Comparison of ENCODE assay signal across 12 cellular contexts in the genomic region with DNA sequence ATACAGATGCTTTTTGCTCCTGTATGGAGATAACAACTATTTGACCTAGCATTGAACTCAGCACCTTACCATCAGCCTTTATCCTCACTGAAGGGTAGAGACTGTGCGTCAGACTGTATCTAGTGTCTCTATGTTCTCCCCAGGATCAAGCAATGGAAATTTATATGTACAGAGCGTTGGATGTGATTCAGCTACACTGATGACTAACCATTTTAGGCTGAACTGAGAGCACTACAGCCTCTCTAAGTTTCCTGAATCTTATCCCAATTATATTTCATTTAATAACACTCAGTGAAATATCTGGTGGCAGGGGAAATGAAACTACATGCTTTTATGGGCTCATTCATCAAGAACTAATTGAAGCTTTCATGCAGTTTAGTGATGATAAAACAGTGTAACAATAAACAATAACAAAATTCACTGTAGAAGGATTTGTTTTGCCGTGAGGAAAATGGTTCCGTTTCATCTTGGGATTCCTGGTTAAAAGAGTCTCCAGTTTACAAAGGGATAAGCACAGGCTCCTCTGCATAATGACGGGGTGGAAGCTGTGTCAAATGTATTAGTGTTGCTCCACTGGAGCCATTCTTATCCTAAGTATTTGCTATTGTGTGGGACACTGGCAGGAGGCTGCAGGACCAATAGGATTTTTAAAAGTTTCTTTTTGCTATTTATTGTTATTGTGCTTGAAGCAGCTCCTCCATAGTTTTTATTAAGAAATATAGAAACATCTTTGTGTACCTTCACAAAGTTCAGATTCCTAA.
DNase-seq lines count a peak whose midpoint lies in the region; TF ChIP-seq lines count a peak whose summit lies in the region.
"Had no signal": no experiment of that assay in that cellular context is flagged by ENCODE, and none has a peak within 500 bp of the region (broad histone marks: within the 10 kb centered on the region; RNA-seq: fewer than 3 reads in every experiment).

No MANE protein-coding gene starts in this region.

- no peaks in the 10 kb centered on the region for H3K4me1 Mint-ChIP-seq in activated CD4-positive, alpha-beta T cell treated with anti-CD3 and anti-CD28 coated beads, Interleukin-2, amount 10 ng/mL, durations not matched to agents 24 days and 14 days
- H3K4me1 Mint-ChIP-seq: naive thymus-derived CD4-positive, alpha-beta T cell had no signal

- no peaks in the 10 kb centered on the region for H3K9me3 ChIP-seq in MG63
- no peaks in the 10 kb centered on the region for H3K9me3 ChIP-seq in iPS-20b (ENCODE audit: insufficient read depth, low read depth, low read length)
- H3K9me3 ChIP-seq in BE2C, result no peaks in the 10 kb centered on the region

- no peaks in the 10 kb centered on the region for H3K36me3 ChIP-seq in MG63
- H3K36me3 ChIP-seq in iPS-20b (ENCODE audit: insufficient read depth, low read depth, low read length), result no peaks in the 10 kb centered on the region
- no peaks in the 10 kb centered on the region for H3K36me3 ChIP-seq in BE2C

- H3K27me3 ChIP-seq in MG63, result no peaks in the 10 kb centered on the region
- no peaks in the 10 kb centered on the region for H3K27me3 ChIP-seq in iPS-20b (ENCODE audit: insufficient read depth, low read length)
- no peaks in the 10 kb centered on the region for H3K27me3 ChIP-seq in BE2C

- no peak for TF ChIP-seq POLR2A in erythroblast (IDR thresholded peaks at IDR 0.05; ENCODE audit: low read length)

- H3K27me3 Mint-ChIP-seq in activated CD4-positive, alpha-beta T cell treated with anti-CD3 and anti-CD28 coated beads, Interleukin-2, amount 10 ng/mL, durations not matched to agents 24 days and 14 days, result no peaks in the 10 kb centered on the region
- H3K27me3 Mint-ChIP-seq: naive thymus-derived CD4-positive, alpha-beta T cell had no signal

- peak; percentile 58 for DNase-seq in AG08395 (ENCODE audit: low spot score)
- no peak for DNase-seq in MG63
- peak; percentile 71 for DNase-seq in astrocyte of the spinal cord (ENCODE audit: low read depth, low spot score)
- DNase-seq in erythroblast (lab: John Stamatoyannopoulos, UW), result no peak
- no peak for DNase-seq in stimulated activated CD4-positive, alpha-beta T cell treated with anti-CD3 and anti-CD28 coated beads, Interleukin-1b, Interleukin-23, amount 100 ng/mL, for 48 hours
- DNase-seq in activated CD4-positive, alpha-beta T cell treated with anti-CD3 and anti-CD28 coated beads, Interleukin-2, amount 10 ng/mL, durations not matched to agents 24 days and 14 days, result no peak
- no peak for DNase-seq in BE2C
- DNase-seq: activated CD4-positive, CD25-positive, alpha-beta regulatory T cell treated with anti-CD3 and anti-CD28 coated beads, Interleukin-2, amount 50 U/mL, for 72 hours; naive thymus-derived CD4-positive, alpha-beta T cell; NCI-H526; stimulated activated CD8-positive, alpha-beta memory T cell treated with anti-CD3 and anti-CD28 coated beads, Interleukin-4, amount 100 ng/mL, for 48 hours had no signal

- no peak overlapping the region for H3K4me3 Mint-ChIP-seq in activated CD4-positive, alpha-beta T cell treated with anti-CD3 and anti-CD28 coated beads, Interleukin-2, amount 10 ng/mL, durations not matched to agents 24 days and 14 days
- H3K4me3 Mint-ChIP-seq: naive thymus-derived CD4-positive, alpha-beta T cell had no signal

- peaks cover 16% of the 10 kb centered on the region for H3K4me1 ChIP-seq in iPS-20b (ENCODE audit: insufficient read depth, low read length)
- H3K4me1 ChIP-seq in BE2C, result no peaks in the 10 kb centered on the region

- no peaks in the 10 kb centered on the region for H3K9me3 Mint-ChIP-seq in activated CD4-positive, alpha-beta T cell treated with anti-CD3 and anti-CD28 coated beads, Interleukin-2, amount 10 ng/mL, durations not matched to agents 24 days and 14 days

- intact Hi-C loops in activated CD4-positive, alpha-beta T cell treated with anti-CD3 and anti-CD28 coated beads, Interleukin-2, amount 10 ng/mL, durations not matched to agents 24 days and 14 days (cut with micrococcal nuclease), result no loop called here

- no peak overlapping the region for H3K27ac Mint-ChIP-seq in activated CD4-positive, alpha-beta T cell treated with anti-CD3 and anti-CD28 coated beads, Interleukin-2, amount 10 ng/mL, durations not matched to agents 24 days and 14 days
- H3K27ac Mint-ChIP-seq: naive thymus-derived CD4-positive, alpha-beta T cell had no signal

- H3K4me3 ChIP-seq in MG63, result peak overlapping the region; percentile 7; the same call in 1 of the 2 replicates
- no peak overlapping the region for H3K4me3 ChIP-seq in astrocyte of the spinal cord (ENCODE audit: low read depth, low read length)
- H3K4me3 ChIP-seq in iPS-20b (ENCODE audit: low read length), result no peak overlapping the region
- H3K4me3 ChIP-seq in BE2C (ENCODE audit: low read depth, low read length), result no peak overlapping the region

- TF ChIP-seq CTCF in astrocyte of the spinal cord (IDR thresholded peaks at IDR 0.05; ENCODE audit: low read depth, low read length) (no peak), BE2C (IDR thresholded peaks at IDR 0.05; ENCODE audit: low read depth, low read length) (no peak)

- no peaks in the 10 kb centered on the region for H3K36me3 Mint-ChIP-seq in activated CD4-positive, alpha-beta T cell treated with anti-CD3 and anti-CD28 coated beads, Interleukin-2, amount 10 ng/mL, durations not matched to agents 24 days and 14 days (ENCODE audit: low read depth)
- H3K36me3 Mint-ChIP-seq: naive thymus-derived CD4-positive, alpha-beta T cell had no signal

- in situ Hi-C loops in astrocyte of the spinal cord (cut with HindIII; ENCODE audit: low sequenced_read_pairs), result no loop called here

- H3K9ac ChIP-seq in iPS-20b (ENCODE audit: low read depth, low read length), result no peak overlapping the region

- H3K27ac ChIP-seq in iPS-20b (ENCODE audit: low read length), result peak overlapping the region; percentile 38

Comparison
In these comparisons a context has a peak if more than half of its experiments do, and no peak if none do; other contexts are left out.
1. DNase-seq: peak in AG08395 (single experiment) and astrocyte of the spinal cord (single experiment); none in MG63 (single experiment), erythroblast (0 of 2), stimulated activated CD4-positive, alpha-beta T cell treated with anti-CD3 and anti-CD28 coated beads, Interleukin-1b, Interleukin-23, amount 100 ng/mL, for 48 hours (single experiment), activated CD4-positive, alpha-beta T cell treated with anti-CD3 and anti-CD28 coated beads, Interleukin-2, amount 10 ng/mL, durations not matched to agents 24 days and 14 days (single experiment) and BE2C (single experiment).